In genomic region chr2:47520302-47520630, GRCh38 we compare ENCODE assay signal across 9 cellular contexts. TPM values are rescaled to one million over a fixed set of nuclear protein-coding genes. Genes with fewer than 3 reads are reported as not detected.
DNase-seq lines count a peak whose midpoint lies in the region; ATAC-seq and TF ChIP-seq lines count a peak whose summit lies in the region.
"Had no signal": no experiment of that assay in that cellular context is flagged by ENCODE, and none has a peak within 500 bp of the region (broad histone marks: within the 10 kb centered on the region; RNA-seq: fewer than 3 reads in every experiment).

No MANE protein-coding gene starts in this region.

- no peaks in the 10 kb centered on the region for H3K36me3 Mint-ChIP-seq in activated B cell treated with CpG ODN at 0.5 μM for 24 hours (ENCODE audit: low read depth)
- peaks cover 0 to 5% (median 0%) of the 10 kb centered on the region in 5 donors for H3K36me3 Mint-ChIP-seq in naive thymus-derived CD4-positive, alpha-beta T cell
- peaks cover 8% of the 10 kb centered on the region for H3K36me3 Mint-ChIP-seq in nephron progenitor cell (ENCODE audit: low read depth)

- ATAC-seq in activated B cell treated with CpG ODN at 0.5 μM for 24 hours (ENCODE audit: low read depth): no peak
- ATAC-seq in naive thymus-derived CD4-positive, alpha-beta T cell: no peak
- no peak for ATAC-seq in HG02759 (IDR thresholded peaks at IDR 0.05; ENCODE audit: unreplicated experiment)

- no peaks in the 10 kb centered on the region for H3K36me3 ChIP-seq in KOPT-K1 (ENCODE audit: insufficient read depth, low read length)
- H3K36me3 ChIP-seq in naive thymus-derived CD4-positive, alpha-beta T cell (ENCODE audit: control insufficient read depth in 2 of 3, insufficient read depth in 3 of 3, low read length in 3 of 3): no peaks in the 10 kb centered on the region

- intact Hi-C loops in activated B cell treated with CpG ODN at 0.5 μM for 24 hours (cut with micrococcal nuclease): loop anchor here (5.0 kb wide), 1 partner anchor 262 kb away; the partner anchor contains the start of gene MSH6
- intact Hi-C loops in naive thymus-derived CD4-positive, alpha-beta T cell (cut with micrococcal nuclease): loop anchor here (2.0 to 10.0 kb wide), 4 partner anchors 247 to 605 kb away; partner anchors contain the start of genes FBXO11 (in 2 of the 2) and MCFD2 (in 1 of the 2)

- H3K4me3 Mint-ChIP-seq in activated B cell treated with CpG ODN at 0.5 μM for 24 hours: peak overlapping the region; percentile 85
- peak overlapping the region; percentile 67 to 99 (median 88) for H3K4me3 Mint-ChIP-seq in naive thymus-derived CD4-positive, alpha-beta T cell
- no peak overlapping the region for H3K4me3 Mint-ChIP-seq in nephron progenitor cell

- TF ChIP-seq CTCF in activated B cell treated with CpG ODN at 0.5 μM for 24 hours (IDR thresholded peaks at IDR 0.05) (no peak), nephron progenitor cell (IDR thresholded peaks at IDR 0.05) (no peak)

- H3K27me3 Mint-ChIP-seq in activated B cell treated with CpG ODN at 0.5 μM for 24 hours (no peaks in the 10 kb centered on the region), nephron progenitor cell (ENCODE audit: low read depth, poor library complexity) (peaks cover 19% of the 10 kb centered on the region)
- H3K27me3 Mint-ChIP-seq in naive thymus-derived CD4-positive, alpha-beta T cell: peaks cover 0 to 4% (median 0%) of the 10 kb centered on the region in 5 donors

- no peaks in the 10 kb centered on the region for H3K27me3 ChIP-seq in naive thymus-derived CD4-positive, alpha-beta T cell (ENCODE audit: control insufficient read depth in 2 of 2, insufficient read depth in 2 of 2, low read length in 2 of 2)

- peak overlapping the region; percentile 77 for H3K27ac ChIP-seq in KOPT-K1 (ENCODE audit: low read depth, low read length, poor library complexity, severe bottlenecking)
- no peak overlapping the region for H3K27ac ChIP-seq in naive thymus-derived CD4-positive, alpha-beta T cell (ENCODE audit: low read depth, low read length)

- peaks cover 0 to 4% of the 10 kb centered on the region in 2 donors for H3K4me1 ChIP-seq in naive thymus-derived CD4-positive, alpha-beta T cell (ENCODE audit: control insufficient read depth in 2 of 2, insufficient read depth in 2 of 2, low read length in 2 of 2)

- H3K4me3 ChIP-seq in naive thymus-derived CD4-positive, alpha-beta T cell (ENCODE audit: low read length): peak overlapping the region; percentile 74

- peaks cover 13% of the 10 kb centered on the region for H3K4me1 Mint-ChIP-seq in activated B cell treated with CpG ODN at 0.5 μM for 24 hours
- H3K4me1 Mint-ChIP-seq in naive thymus-derived CD4-positive, alpha-beta T cell: peaks cover 5 to 21% (median 20%) of the 10 kb centered on the region in 7 donors
- peaks cover 9% of the 10 kb centered on the region for H3K4me1 Mint-ChIP-seq in nephron progenitor cell

- H3K9me3 Mint-ChIP-seq in activated B cell treated with CpG ODN at 0.5 μM for 24 hours (no peaks in the 10 kb centered on the region), nephron progenitor cell (no peaks in the 10 kb centered on the region)
- no peaks in the 10 kb centered on the region for H3K9me3 Mint-ChIP-seq in naive thymus-derived CD4-positive, alpha-beta T cell

- CTCF ChIA-PET in activated B cell treated with CpG ODN at 0.5 μM for 24 hours (lab: Charles Lee): interaction anchor here (0.7 to 2.9 kb wide), 7 partner anchors 52 to 263 kb away, joined by 3 to 36 read pairs (median 4); partner anchors contain the start of gene MSH6
- CTCF ChIA-PET in naive thymus-derived CD4-positive, alpha-beta T cell (lab: Charles Lee): no interaction called here

- H3K9me3 ChIP-seq in KOPT-K1 (ENCODE audit: insufficient read depth, low read length, poor library complexity, severe bottlenecking): no peaks in the 10 kb centered on the region
- H3K9me3 ChIP-seq in naive thymus-derived CD4-positive, alpha-beta T cell (ENCODE audit: control insufficient read depth in 2 of 3, low read length in 3 of 3): no peaks in the 10 kb centered on the region

- DNase-seq in D341Med (ENCODE audit: low spot score) (peak; percentile 45), activated B cell treated with CpG ODN at 0.5 μM for 24 hours (no peak), HPDE6-E6E7 (ENCODE audit: extremely low spot score) (no peak), putamen (ENCODE audit: low spot score) (no peak), nephron progenitor cell (no peak)
- no peak for DNase-seq in naive thymus-derived CD4-positive, alpha-beta T cell

- POLR2A ChIA-PET in activated B cell treated with CpG ODN at 0.5 μM for 24 hours (lab: Charles Lee): interaction anchor here (1.0 to 1.7 kb wide), 5 partner anchors 16 to 263 kb away, joined by 3 to 8 read pairs (median 4); partner anchors contain the start of gene MSH6
- POLR2A ChIA-PET in naive thymus-derived CD4-positive, alpha-beta T cell (lab: Charles Lee): no interaction called here

- no peak overlapping the region for H3K27ac Mint-ChIP-seq in activated B cell treated with CpG ODN at 0.5 μM for 24 hours
- peak overlapping the region in 2 of 9 donors; percentile 55 to 62 for H3K27ac Mint-ChIP-seq in naive thymus-derived CD4-positive, alpha-beta T cell
- H3K27ac Mint-ChIP-seq in nephron progenitor cell: no peak overlapping the region

RNA-seq across cellular contexts. Expression of gene KCNK12, which starts 50.5 kb away (rescaled TPM):
- 0.29 and 0.49 TPM in 2 replicates for total RNA-seq in activated B cell treated with CpG ODN at 0.5 μM for 24 hours
- total RNA-seq in naive thymus-derived CD4-positive, alpha-beta T cell: under 1 TPM; 0.20 to 0.43 (median 0.27) TPM
- under 1 TPM; 0.18 to 0.25 TPM for polyA plus RNA-seq in naive thymus-derived CD4-positive, alpha-beta T cell
- total RNA-seq: dermis microvascular lymphatic vessel endothelial cell had no signal
